In genomic region chr10:124174071-124174566, GRCh38 we compare ENCODE assay signal across 27 cellular contexts.
"Had no signal": no experiment of that assay in that cellular context is flagged by ENCODE, and none has a peak within 500 bp of the region (broad histone marks: within the 10 kb centered on the region; RNA-seq: fewer than 3 reads in every experiment).

No MANE protein-coding gene starts in this region.

- H3K27me3 ChIP-seq: adrenal gland, breast epithelium, pancreas, right lobe of liver, testis had no signal

- H3K36me3 ChIP-seq: adrenal gland, breast epithelium, left ventricle myocardium inferior, pancreas, right lobe of liver had no signal

- H3K9me3 Mint-ChIP-seq: activated CD4-positive, alpha-beta memory T cell treated with anti-CD3 and anti-CD28 coated beads, Interleukin-2, amount 10 ng/mL, durations not matched to agents 7 days and 5 days; activated naive CD4-positive, alpha-beta T cell treated with anti-CD3 and anti-CD28 coated beads, Interleukin-2, amount 50 U/mL, for 72 hours; dendritic cell treated with granulocyte-macrophage colony-stimulating factor and Interleukin-4, amounts not matched to agents 40 ng/mL and 50 ng/mL, for 4 days; memory B cell; naive B cell; neural crest cell; T-cell; type B pancreatic cell; WTC11 had no signal

- H3K27ac ChIP-seq: adrenal gland, breast epithelium, left ventricle myocardium inferior, pancreas, right lobe of liver, testis had no signal

- H3K27ac Mint-ChIP-seq: activated CD4-positive, alpha-beta memory T cell treated with anti-CD3 and anti-CD28 coated beads, Interleukin-2, amount 10 ng/mL, durations not matched to agents 7 days and 5 days; dendritic cell treated with granulocyte-macrophage colony-stimulating factor and Interleukin-4, amounts not matched to agents 40 ng/mL and 50 ng/mL, for 4 days; memory B cell; T-cell; type B pancreatic cell; WTC11 had no signal

- DNase-seq: activated CD4-positive, alpha-beta memory T cell treated with anti-CD3 and anti-CD28 coated beads, Interleukin-2, amount 10 ng/mL, durations not matched to agents 7 days and 5 days; activated CD4-positive, alpha-beta T cell treated with anti-CD3 and anti-CD28 coated beads for 4 hours; activated gamma-delta T cell treated with Interleukin-2 at 50 U/mL for 16 hours; effector memory CD4-positive, alpha-beta T cell; foreskin fibroblast; glutamatergic neuron; hypothalamus; kidney glomerular epithelial cell; left ventricle myocardium inferior; mucosa of descending colon; naive B cell; pancreas; small intestine; stimulated activated CD4-positive, alpha-beta T cell treated with anti-CD3 and anti-CD28 coated beads, Interleukin-15, amount 100 ng/mL, for 24 hours; stimulated activated CD4-positive, alpha-beta T cell treated with anti-CD3 and anti-CD28 coated beads, Interleukin-2, amount 100 ng/mL, for 48 hours; T-cell; testis had no signal

- H3K9me3 ChIP-seq: adrenal gland, breast epithelium, left ventricle myocardium inferior, mucosa of descending colon, pancreas, right lobe of liver, testis had no signal

- H3K36me3 Mint-ChIP-seq: activated naive CD4-positive, alpha-beta T cell treated with anti-CD3 and anti-CD28 coated beads, Interleukin-2, amount 50 U/mL, for 72 hours; memory B cell; naive B cell; T-cell; type B pancreatic cell; WTC11 had no signal

- H3K4me3 Mint-ChIP-seq: activated CD4-positive, alpha-beta memory T cell treated with anti-CD3 and anti-CD28 coated beads, Interleukin-2, amount 10 ng/mL, durations not matched to agents 7 days and 5 days; dendritic cell treated with granulocyte-macrophage colony-stimulating factor and Interleukin-4, amounts not matched to agents 40 ng/mL and 50 ng/mL, for 4 days; memory B cell; neural crest cell; T-cell; type B pancreatic cell; WTC11 had no signal

- FAIRE-seq: astrocyte, pancreas, small intestine had no signal

- H3K4me3 ChIP-seq: adrenal gland, breast epithelium, left ventricle myocardium inferior, mucosa of descending colon, pancreas, right lobe of liver, testis had no signal

- H3K4me1 Mint-ChIP-seq: neural crest cell had no signal

- ATAC-seq: activated naive CD4-positive, alpha-beta T cell treated with anti-CD3 and anti-CD28 coated beads, Interleukin-2, amount 50 U/mL, for 72 hours; mucosa of descending colon; pancreas; right lobe of liver; T-cell; WTC11 had no signal

- H3K4me1 ChIP-seq: adrenal gland, breast epithelium, left ventricle myocardium inferior, pancreas, right lobe of liver had no signal
